In genomic region chr10:3926675-3927525, GRCh38 we compare ENCODE assay signal across 17 cellular contexts.
DNase-seq lines count a peak whose midpoint lies in the region; ATAC-seq and TF ChIP-seq lines count a peak whose summit lies in the region.
"Had no signal": no experiment of that assay in that cellular context is flagged by ENCODE, and none has a peak within 500 bp of the region (broad histone marks: within the 10 kb centered on the region; RNA-seq: fewer than 3 reads in every experiment).

No MANE protein-coding gene starts in this region.

- peaks cover 3% of the 10 kb centered on the region for H3K9me3 Mint-ChIP-seq in mesothelial cell of epicardium
- H3K9me3 Mint-ChIP-seq: CD4-positive, alpha-beta memory T cell; memory B cell had no signal

- H3K27me3 Mint-ChIP-seq in mesothelial cell of epicardium (ENCODE audit: low read depth): no peaks in the 10 kb centered on the region
- H3K27me3 Mint-ChIP-seq: CD4-positive, alpha-beta memory T cell had no signal

- H3K27me3 ChIP-seq in body of pancreas (no peaks in the 10 kb centered on the region), thyroid gland (no peaks in the 10 kb centered on the region)
- H3K27me3 ChIP-seq: heart right ventricle, SJSA1 had no signal

- DNase-seq in CMK (ENCODE audit: low read depth): peak; percentile 26
- peak; percentile 84 for DNase-seq in NCI-H226
- no peak for DNase-seq in body of pancreas
- no peak for DNase-seq in mesothelial cell of epicardium (ENCODE audit: low spot score in 2 of 2, unreplicated experiment in 2 of 2)
- DNase-seq in GM20000 (ENCODE audit: low spot score): no peak
- no peak for DNase-seq in NOMO-1 treated with DMSO at 0.1 percent for 48 hours (lab: John Stamatoyannopoulos, UW; ENCODE audit: unreplicated experiment)
- no peak for DNase-seq in thyroid gland
- DNase-seq: activated CD4-positive, alpha-beta T cell treated with anti-CD3 and anti-CD28 coated beads for 4 hours; CD4-positive, alpha-beta memory T cell; effector CD4-positive, alpha-beta T cell; heart right ventricle; NCI-H1105 treated with DMSO at 0.1 percent for 48 hours; stimulated activated CD4-positive, alpha-beta T cell treated with anti-CD3 and anti-CD28 coated beads, Interleukin-2, amount 100 ng/mL, for 48 hours had no signal

- no peak overlapping the region for H3K27ac ChIP-seq in body of pancreas
- H3K27ac ChIP-seq in thyroid gland: no peak overlapping the region
- H3K27ac ChIP-seq: heart right ventricle, parathyroid adenoma, SJSA1 had no signal

- TF ChIP-seq POLR2A in body of pancreas (IDR thresholded peaks at IDR 0.05): no peak
- no peak for TF ChIP-seq POLR2A in thyroid gland (IDR thresholded peaks at IDR 0.05)

- peak; percentile 58 for ATAC-seq in body of pancreas
- ATAC-seq in HG03095 (IDR thresholded peaks at IDR 0.05; ENCODE audit: unreplicated experiment): no peak

- H3K9me3 ChIP-seq in body of pancreas: no peaks in the 10 kb centered on the region
- H3K9me3 ChIP-seq in thyroid gland: no peaks in the 10 kb centered on the region
- H3K9me3 ChIP-seq: heart right ventricle, SJSA1 had no signal

- no peaks in the 10 kb centered on the region for H3K36me3 ChIP-seq in body of pancreas (replicated peaks in 1 of 2; ENCODE audit: insufficient read depth in 1 of 2, low read depth in 2 of 2)
- H3K36me3 ChIP-seq in thyroid gland: no peaks in the 10 kb centered on the region
- H3K36me3 ChIP-seq: heart right ventricle, SJSA1 had no signal

- intact Hi-C loops in body of pancreas (cut with DNase I) (no loop called here), thyroid gland (cut with DNase I) (no loop called here)

- TF ChIP-seq CTCF in body of pancreas (IDR thresholded peaks at IDR 0.05) (no peak), mesothelial cell of epicardium (IDR thresholded peaks at IDR 0.05; ENCODE audit: unreplicated experiment) (no peak), GM20000 (IDR thresholded peaks at IDR 0.05; ENCODE audit: extremely low read depth, missing control alignments) (no peak), thyroid gland (IDR thresholded peaks at IDR 0.05) (no peak)

- peaks cover 13% of the 10 kb centered on the region for H3K4me1 Mint-ChIP-seq in mesothelial cell of epicardium
- H3K4me1 Mint-ChIP-seq: memory B cell had no signal

- 49 to 60% methylated on average over 18 of the region's 18 CpGs for WGBS in body of pancreas, 2 donors
- WGBS in thyroid gland, 2 donors: 71 to 77% methylated on average over 18 of the region's 18 CpGs

- H3K4me1 ChIP-seq in body of pancreas: no peaks in the 10 kb centered on the region
- no peaks in the 10 kb centered on the region for H3K4me1 ChIP-seq in thyroid gland
- H3K4me1 ChIP-seq: parathyroid adenoma had no signal

- no peaks in the 10 kb centered on the region for H3K36me3 Mint-ChIP-seq in mesothelial cell of epicardium
- H3K36me3 Mint-ChIP-seq: CD4-positive, alpha-beta memory T cell; memory B cell had no signal

- no peak overlapping the region for H3K4me3 ChIP-seq in body of pancreas
- H3K4me3 ChIP-seq in thyroid gland (replicated peaks in 1 of 3): no peak overlapping the region
- H3K4me3 ChIP-seq: heart right ventricle, SJSA1 had no signal

- peak overlapping the region; percentile 88 for H3K27ac Mint-ChIP-seq in mesothelial cell of epicardium
- H3K27ac Mint-ChIP-seq: CD4-positive, alpha-beta memory T cell; memory B cell had no signal

- no peak overlapping the region for H3K4me3 Mint-ChIP-seq in mesothelial cell of epicardium
- H3K4me3 Mint-ChIP-seq: CD4-positive, alpha-beta memory T cell; memory B cell had no signal

Comparison
In these comparisons a context has a peak if more than half of its experiments do, and no peak if none do; other contexts are left out.
1. DNase-seq: peak in CMK (single experiment) and NCI-H226 (single experiment); none in body of pancreas (0 of 4), mesothelial cell of epicardium (0 of 2), GM20000 (single experiment), NOMO-1 treated with DMSO at 0.1 percent for 48 hours (single experiment) and thyroid gland (0 of 2).